ENCODE assay signal across 1 cellular context in the genomic region with DNA sequence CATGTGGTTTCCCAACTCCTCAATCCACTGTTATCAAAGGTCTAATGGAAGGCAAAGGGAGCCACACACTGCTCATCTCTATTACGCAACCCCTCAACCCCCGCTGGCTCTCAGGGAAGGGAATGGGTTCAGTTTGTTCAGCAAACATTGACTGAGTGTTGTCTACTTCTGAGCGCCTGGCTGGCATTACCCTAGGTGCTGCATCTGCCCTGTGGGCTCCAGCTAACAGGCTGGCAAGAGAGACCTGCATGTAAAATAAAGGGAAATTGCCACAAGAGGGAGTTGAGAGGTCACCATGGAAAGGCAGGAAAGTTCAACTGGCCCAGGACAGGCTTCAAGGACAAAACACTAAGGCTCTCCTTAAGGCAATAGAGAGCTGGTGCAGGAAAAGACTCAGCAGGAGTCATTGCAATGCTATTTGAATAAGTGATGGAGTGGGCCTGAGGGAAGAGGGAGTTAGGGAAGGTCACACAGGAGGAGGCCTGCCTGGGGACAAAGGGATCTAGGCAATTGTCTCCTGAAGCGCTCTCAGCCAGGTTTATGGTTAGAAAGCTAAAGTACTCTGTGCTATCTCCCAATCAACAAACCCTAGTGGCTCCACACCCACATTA.
A peak's percentile ranks its signal among the peaks of the same experiment; 100 is the strongest.
TF ChIP-seq lines count a peak whose summit lies in the region.

No MANE protein-coding gene starts in this region.

TF ChIP-seq in GM12878, 131 proteins besides CTCF, POLR2A, EP300 and RAD21:
- TF ChIP-seq SIX5 (IDR thresholded peaks at IDR 0.05; ENCODE audit: low read depth, low read length, severe bottlenecking) = no peak
- TF ChIP-seq, protein P1, sequence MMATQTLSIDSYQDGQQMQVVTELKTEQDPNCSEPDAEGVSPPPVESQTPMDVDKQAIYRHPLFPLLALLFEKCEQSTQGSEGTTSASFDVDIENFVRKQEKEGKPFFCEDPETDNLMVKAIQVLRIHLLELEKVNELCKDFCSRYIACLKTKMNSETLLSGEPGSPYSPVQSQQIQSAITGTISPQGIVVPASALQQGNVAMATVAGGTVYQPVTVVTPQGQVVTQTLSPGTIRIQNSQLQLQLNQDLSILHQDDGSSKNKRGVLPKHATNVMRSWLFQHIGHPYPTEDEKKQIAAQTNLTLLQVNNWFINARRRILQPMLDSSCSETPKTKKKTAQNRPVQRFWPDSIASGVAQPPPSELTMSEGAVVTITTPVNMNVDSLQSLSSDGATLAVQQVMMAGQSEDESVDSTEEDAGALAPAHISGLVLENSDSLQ (IDR thresholded peaks at IDR 0.05) = no peak
- peak; percentile 21; the same call in 1 of the 2 replicates for TF ChIP-seq SMC3 (IDR thresholded peaks at IDR 0.05; ENCODE audit: borderline replicate concordance, low read length)
- TF ChIP-seq KLF5 (IDR thresholded peaks at IDR 0.05; ENCODE audit: partially characterized antibody) = no peak
- TF ChIP-seq, protein P2, sequence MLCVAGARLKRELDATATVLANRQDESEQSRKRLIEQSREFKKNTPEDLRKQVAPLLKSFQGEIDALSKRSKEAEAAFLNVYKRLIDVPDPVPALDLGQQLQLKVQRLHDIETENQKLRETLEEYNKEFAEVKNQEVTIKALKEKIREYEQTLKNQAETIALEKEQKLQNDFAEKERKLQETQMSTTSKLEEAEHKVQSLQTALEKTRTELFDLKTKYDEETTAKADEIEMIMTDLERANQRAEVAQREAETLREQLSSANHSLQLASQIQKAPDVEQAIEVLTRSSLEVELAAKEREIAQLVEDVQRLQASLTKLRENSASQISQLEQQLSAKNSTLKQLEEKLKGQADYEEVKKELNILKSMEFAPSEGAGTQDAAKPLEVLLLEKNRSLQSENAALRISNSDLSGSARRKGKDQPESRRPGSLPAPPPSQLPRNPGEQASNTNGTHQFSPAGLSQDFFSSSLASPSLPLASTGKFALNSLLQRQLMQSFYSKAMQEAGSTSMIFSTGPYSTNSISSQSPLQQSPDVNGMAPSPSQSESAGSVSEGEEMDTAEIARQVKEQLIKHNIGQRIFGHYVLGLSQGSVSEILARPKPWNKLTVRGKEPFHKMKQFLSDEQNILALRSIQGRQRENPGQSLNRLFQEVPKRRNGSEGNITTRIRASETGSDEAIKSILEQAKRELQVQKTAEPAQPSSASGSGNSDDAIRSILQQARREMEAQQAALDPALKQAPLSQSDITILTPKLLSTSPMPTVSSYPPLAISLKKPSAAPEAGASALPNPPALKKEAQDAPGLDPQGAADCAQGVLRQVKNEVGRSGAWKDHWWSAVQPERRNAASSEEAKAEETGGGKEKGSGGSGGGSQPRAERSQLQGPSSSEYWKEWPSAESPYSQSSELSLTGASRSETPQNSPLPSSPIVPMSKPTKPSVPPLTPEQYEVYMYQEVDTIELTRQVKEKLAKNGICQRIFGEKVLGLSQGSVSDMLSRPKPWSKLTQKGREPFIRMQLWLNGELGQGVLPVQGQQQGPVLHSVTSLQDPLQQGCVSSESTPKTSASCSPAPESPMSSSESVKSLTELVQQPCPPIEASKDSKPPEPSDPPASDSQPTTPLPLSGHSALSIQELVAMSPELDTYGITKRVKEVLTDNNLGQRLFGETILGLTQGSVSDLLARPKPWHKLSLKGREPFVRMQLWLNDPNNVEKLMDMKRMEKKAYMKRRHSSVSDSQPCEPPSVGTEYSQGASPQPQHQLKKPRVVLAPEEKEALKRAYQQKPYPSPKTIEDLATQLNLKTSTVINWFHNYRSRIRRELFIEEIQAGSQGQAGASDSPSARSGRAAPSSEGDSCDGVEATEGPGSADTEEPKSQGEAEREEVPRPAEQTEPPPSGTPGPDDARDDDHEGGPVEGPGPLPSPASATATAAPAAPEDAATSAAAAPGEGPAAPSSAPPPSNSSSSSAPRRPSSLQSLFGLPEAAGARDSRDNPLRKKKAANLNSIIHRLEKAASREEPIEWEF (IDR thresholded peaks at IDR 0.05; ENCODE audit: insufficient replicate concordance, low read depth, low read length) = no peak
